16 cellular contexts compared by ENCODE assay signal in genomic region chr1:217332426-217333065, GRCh38.
DNase-seq lines count a peak whose midpoint lies in the region; ATAC-seq and TF ChIP-seq lines count a peak whose summit lies in the region.
"Had no signal": no experiment of that assay in that cellular context is flagged by ENCODE, and none has a peak within 500 bp of the region (broad histone marks: within the 10 kb centered on the region; RNA-seq: fewer than 3 reads in every experiment).

No MANE protein-coding gene starts in this region.

- no peaks in the 10 kb centered on the region for H3K27me3 ChIP-seq in foreskin keratinocyte
- no peaks in the 10 kb centered on the region for H3K27me3 ChIP-seq in testis
- H3K27me3 ChIP-seq: gastrocnemius medialis, uterus had no signal

- H3K4me1 ChIP-seq in foreskin keratinocyte = no peaks in the 10 kb centered on the region
- no peaks in the 10 kb centered on the region for H3K4me1 ChIP-seq in testis
- H3K4me1 ChIP-seq: gastrocnemius medialis, uterus had no signal

- intact Hi-C loops in Right ventricle myocardium superior (cut with DNase I) = no loop called here
- intact Hi-C loops in cardiac septum (cut with DNase I) = loop anchor here (5.0 kb wide), 1 partner anchor 580 kb away; no protein-coding TSS in a partner anchor
- intact Hi-C loops in testis (cut with DNase I; ENCODE audit: low total_unique reads) = no loop called here

- H3K9me3 ChIP-seq in testis = no peaks in the 10 kb centered on the region
- H3K9me3 ChIP-seq: gastrocnemius medialis, uterus had no signal

- no peak overlapping the region for H3K4me3 ChIP-seq in testis
- H3K4me3 ChIP-seq: gastrocnemius medialis, uterus had no signal

- ATAC-seq in Right ventricle myocardium superior (ENCODE audit: poor library complexity) (peak; percentile 48), foreskin keratinocyte (no peak)
- ATAC-seq: gastrocnemius medialis had no signal

- no peak overlapping the region for H3K27ac ChIP-seq in foreskin keratinocyte
- no peak overlapping the region for H3K27ac ChIP-seq in testis
- H3K27ac ChIP-seq: gastrocnemius medialis, uterus had no signal

- WGBS in testis, 2 donors = 74 to 83% methylated on average over 4 of the region's 4 CpGs

- TF ChIP-seq CTCF in foreskin keratinocyte (conservative IDR thresholded peaks at IDR 0.05) = peak; percentile 15
- TF ChIP-seq CTCF in testis (IDR thresholded peaks at IDR 0.05) = no peak

- DNase-seq in Right ventricle myocardium superior (peak; percentile 44), cardiac septum (ENCODE audit: low spot score) (no peak), NCI-H69 (lab: John Stamatoyannopoulos, UW) (peak; percentile 50), foreskin keratinocyte (peak; percentile 5 to 20), testis (peak; percentile 18), OCI-M1 (lab: John Stamatoyannopoulos, UW) (no peak)
- no peak for DNase-seq in activated CD8-positive, alpha-beta memory T cell treated with anti-CD3 and anti-CD28 coated beads for 24 hours
- DNase-seq in NK-92 treated with Interleukin-12 subunit alpha and Interleukin-12 subunit beta, amount 100 ng/mL, for 24 hours (lab: John Stamatoyannopoulos, UW) = no peak
- DNase-seq: activated CD4-positive, alpha-beta T cell treated with anti-CD3 and anti-CD28 coated beads, Interleukin-2, amount 10 ng/mL, durations not matched to agents 24 days and 14 days; activated T-cell treated with anti-CD3 and anti-CD28 coated beads, Interleukin-2, amount 50 U/mL, for 1 hour; gastrocnemius medialis; H9; RPMI8226; small intestine; stimulated activated naive CD4-positive, alpha-beta T cell; uterus had no signal

- no peak for TF ChIP-seq POLR2A in testis (IDR thresholded peaks at IDR 0.05)

- H3K36me3 ChIP-seq in testis (ENCODE audit: low read depth, missing control alignments) = no peaks in the 10 kb centered on the region
- H3K36me3 ChIP-seq: gastrocnemius medialis, uterus had no signal

Comparison
In these comparisons a context has a peak if more than half of its experiments do, and no peak if none do; other contexts are left out.
1. DNase-seq: peak in Right ventricle myocardium superior (single experiment), NCI-H69 (single experiment), foreskin keratinocyte (2 of 2) and testis (single experiment); none in cardiac septum (single experiment), activated CD8-positive, alpha-beta memory T cell treated with anti-CD3 and anti-CD28 coated beads for 24 hours (single experiment), OCI-M1 (single experiment) and NK-92 treated with Interleukin-12 subunit alpha and Interleukin-12 subunit beta, amount 100 ng/mL, for 24 hours (single experiment).